Comparison of ENCODE assay signal across 9 cellular contexts in the genomic region with DNA sequence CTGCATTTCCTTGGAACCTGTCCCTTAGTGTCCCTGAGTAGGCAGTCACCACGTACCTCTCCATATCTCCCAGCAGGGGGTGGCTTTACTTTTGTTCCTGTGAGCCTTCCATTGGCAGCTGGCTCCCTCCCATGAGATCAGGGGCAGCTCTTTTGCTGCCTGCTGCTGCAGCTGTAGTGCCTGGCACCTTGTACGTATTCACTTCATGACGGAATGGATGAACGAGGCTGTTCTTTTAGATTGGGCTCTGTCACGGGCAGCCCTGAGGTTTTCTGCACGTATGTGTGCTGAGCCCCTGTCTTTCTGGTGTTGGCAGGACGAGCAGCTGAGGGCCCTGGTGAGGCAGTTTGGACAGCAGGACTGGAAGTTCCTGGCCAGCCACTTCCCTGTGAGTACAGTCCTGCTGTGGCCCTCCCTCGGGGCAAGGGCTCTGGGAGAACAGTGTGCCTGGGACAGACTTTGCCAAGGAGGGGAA. TPM values are rescaled to one million over a fixed set of nuclear protein-coding genes. Genes with fewer than 3 reads are reported as not detected.
DNase-seq lines count a peak whose midpoint lies in the region; ATAC-seq and TF ChIP-seq lines count a peak whose summit lies in the region.
"Had no signal": no experiment of that assay in that cellular context is flagged by ENCODE, and none has a peak within 500 bp of the region (broad histone marks: within the 10 kb centered on the region; RNA-seq: fewer than 3 reads in every experiment).

No MANE protein-coding gene starts in this region.

- in situ Hi-C loops in mammary epithelial cell (cut with MboI; ENCODE audit: low sequenced_read_pairs in 2 of 2): no loop called here

- no peaks in the 10 kb centered on the region for H3K27me3 Mint-ChIP-seq in CD4-positive, alpha-beta T cell

- TF ChIP-seq CTCF in CD4-positive, alpha-beta T cell (IDR thresholded peaks at IDR 0.05): no peak
- TF ChIP-seq CTCF in spleen (IDR thresholded peaks at IDR 0.05 in 8 of 11, conservative IDR thresholded peaks at IDR 0.05 in 3 of 11) (peak in 2 of 11 experiments; percentile 8 to 12), mammary epithelial cell (conservative IDR thresholded peaks at IDR 0.05 in 1 of 2, IDR thresholded peaks at IDR 0.05 in 1 of 2; ENCODE audit: extremely low read depth in 1 of 2, insufficient read depth in 1 of 2, low read depth in 1 of 2, low read length in 2 of 2) (no peak), tibial nerve (IDR thresholded peaks at IDR 0.05) (no peak)

- WGBS in spleen, 5 donors: 59 to 72% (median 66%) methylated on average over 6 to 8 of the region's 8 CpGs
- 85% methylated on average over 7 of the region's 8 CpGs for WGBS in mammary epithelial cell (ENCODE audit: low coverage, missing lambda C conversion rate)
- WGBS in tibial nerve, 2 donors: 62 to 91% methylated on average over 8 of the region's 8 CpGs

- peak; percentile 52 for ATAC-seq in CD4-positive, alpha-beta T cell (ENCODE audit: poor library complexity)
- peak; percentile 21 for ATAC-seq in GM19035 (IDR thresholded peaks at IDR 0.05; ENCODE audit: unreplicated experiment)
- peak; percentile 26 for ATAC-seq in HG03135 (IDR thresholded peaks at IDR 0.05; ENCODE audit: unreplicated experiment)
- no peak for ATAC-seq in left lobe of liver

- dilution Hi-C loops in mammary epithelial cell (cut with HindIII; ENCODE audit: low sequenced_read_pairs): no loop called here

- TF ChIP-seq POLR2A in spleen (IDR thresholded peaks at IDR 0.05) (no peak), tibial nerve (IDR thresholded peaks at IDR 0.05) (no peak)

- H4K20me1 ChIP-seq in mammary epithelial cell (ENCODE audit: insufficient read depth, low read length): no peaks in the 10 kb centered on the region

- CTCF ChIA-PET in CD4-positive, alpha-beta T cell (lab: Charles Lee): interaction anchor here (1.1 kb wide), 1 partner anchor 69 kb away, joined by 3 read pairs; no protein-coding TSS in a partner anchor
- CTCF ChIA-PET in mammary epithelial cell (lab: Charles Lee; ENCODE audit: low non-redundant PET): no interaction called here

- no peaks in the 10 kb centered on the region for H3K9me3 ChIP-seq in CD4-positive, alpha-beta T cell (ENCODE audit: control insufficient read depth, low read length)
- H3K9me3 ChIP-seq in spleen: no peaks in the 10 kb centered on the region
- H3K9me3 ChIP-seq in mammary epithelial cell (replicated peaks; ENCODE audit: insufficient read depth, low read length): no peaks in the 10 kb centered on the region
- H3K9me3 ChIP-seq in tibial nerve: no peaks in the 10 kb centered on the region

- intact Hi-C loops in CD4-positive, alpha-beta T cell (cut with DNase I, micrococcal nuclease): no loop called here
- intact Hi-C loops in spleen (cut with DNase I; ENCODE audit: low total_unique reads): no loop called here
- intact Hi-C loops in mammary epithelial cell (cut with micrococcal nuclease): no loop called here

- H3K27ac ChIP-seq in CD4-positive, alpha-beta T cell (ENCODE audit: low read depth, low read length): no peak overlapping the region
- H3K27ac ChIP-seq in spleen (peak overlapping the region; percentile 51 to 91 (median 79)), mammary epithelial cell (ENCODE audit: insufficient read depth, low read depth, low read length) (no peak overlapping the region), tibial nerve (peak overlapping the region in 1 of 4 donors; percentile 68)

- no peak for TF ChIP-seq EP300 in tibial nerve (IDR thresholded peaks at IDR 0.05)

- no peaks in the 10 kb centered on the region for H3K36me3 Mint-ChIP-seq in CD4-positive, alpha-beta T cell (ENCODE audit: low read depth)

- no peak overlapping the region for H3K27ac Mint-ChIP-seq in CD4-positive, alpha-beta T cell
- H3K27ac Mint-ChIP-seq: nephron had no signal

- no peak overlapping the region for H3K4me3 Mint-ChIP-seq in CD4-positive, alpha-beta T cell
- H3K4me3 Mint-ChIP-seq: nephron had no signal

- no peak overlapping the region for H2AFZ ChIP-seq in mammary epithelial cell (ENCODE audit: low read depth, low read length)

- H3K4me3 ChIP-seq in spleen (peak overlapping the region in 2 of 8 donors; percentile 4 to 43), mammary epithelial cell (replicated peaks in 1 of 3; ENCODE audit: insufficient read depth in 1 of 3, low read depth in 2 of 3, low read length in 3 of 3) (no peak overlapping the region), tibial nerve (no peak overlapping the region)

- H3K4me2 ChIP-seq in mammary epithelial cell (ENCODE audit: insufficient read depth, low read depth, low read length): no peak overlapping the region

- no peaks in the 10 kb centered on the region for H3K9me3 Mint-ChIP-seq in CD4-positive, alpha-beta T cell
- H3K9me3 Mint-ChIP-seq: nephron had no signal

- no peaks in the 10 kb centered on the region for H3K27me3 ChIP-seq in CD4-positive, alpha-beta T cell (ENCODE audit: control insufficient read depth, insufficient read depth, low read length)
- H3K27me3 ChIP-seq in spleen (replicated peaks in 1 of 7): no peaks in the 10 kb centered on the region
- no peaks in the 10 kb centered on the region for H3K27me3 ChIP-seq in mammary epithelial cell (ENCODE audit: insufficient read depth, low read length)
- no peaks in the 10 kb centered on the region for H3K27me3 ChIP-seq in tibial nerve

- POLR2A ChIA-PET in CD4-positive, alpha-beta T cell (lab: Charles Lee): no interaction called here

- H3K36me3 ChIP-seq in spleen (peaks cover 0 to 23% (median 0%) of the 10 kb centered on the region in 6 donors), mammary epithelial cell (ENCODE audit: insufficient read depth, low read length) (peaks cover 3% of the 10 kb centered on the region), tibial nerve (no peaks in the 10 kb centered on the region)

- peaks cover 5% of the 10 kb centered on the region for H3K79me2 ChIP-seq in mammary epithelial cell (ENCODE audit: insufficient read depth, low read length)

- H3K9ac ChIP-seq in mammary epithelial cell (ENCODE audit: insufficient read depth, low read length): no peak overlapping the region

- H3K4me1 ChIP-seq in spleen (peaks cover 0 to 40% (median 4%) of the 10 kb centered on the region in 6 donors), mammary epithelial cell (ENCODE audit: insufficient read depth, low read length) (no peaks in the 10 kb centered on the region), tibial nerve (no peaks in the 10 kb centered on the region)

- no TSS peak for BruUV-seq in mammary epithelial cell (replicated peaks; lab: Mats Ljungman, UMichigan)

- no peaks in the 10 kb centered on the region for H3K4me1 Mint-ChIP-seq in CD4-positive, alpha-beta T cell (ENCODE audit: low read depth)
- H3K4me1 Mint-ChIP-seq: nephron had no signal

- no peak for DNase-seq in CD4-positive, alpha-beta T cell
- DNase-seq in RPMI8226 (peak; percentile 90), spleen (peak; percentile 83), left lobe of liver (ENCODE audit: low spot score) (no peak), mammary epithelial cell (no peak), tibial nerve (ENCODE audit: low spot score in 2 of 2) (no peak)

RNA-seq across cellular contexts. Expression of a gene that starts 14.6 kb away (rescaled TPM):
- under 1 TPM; 0.56 to 0.69 TPM for total RNA-seq in CD4-positive, alpha-beta T cell
- total RNA-seq in spleen (10 to 100 TPM in 5 of 7 donors, 1 to 10 TPM in 2; 8.2 to 55.2 (median 25.3) TPM), left lobe of liver (0.63 TPM), mammary epithelial cell (10 to 100 TPM in 1 of 2 donors, 1 to 10 TPM in 1; 1.8 to 33.5 TPM), tibial nerve (not detected)
- polyA plus RNA-seq in spleen (10 to 100 TPM; 17.8 to 60.0 (median 31.5) TPM), mammary epithelial cell (12.7 TPM)
- 50.8 TPM for polyA minus RNA-seq in mammary epithelial cell

RNA-seq across cellular contexts. Expression of a gene that starts 45.3 kb away (rescaled TPM):
- not detected for total RNA-seq in CD4-positive, alpha-beta T cell
- total RNA-seq in spleen: under 1 TPM in 2 of 7 donors, not detected in 5; 0.40 to 0.46 TPM
- polyA plus RNA-seq in spleen: 1 to 10 TPM in 2 of 3 donors, under 1 TPM in 1; 0.90 to 3.0 (median 1.7) TPM
- not detected for total RNA-seq in left lobe of liver
- total RNA-seq in mammary epithelial cell: not detected
- not detected for polyA plus RNA-seq in mammary epithelial cell
- not detected for polyA minus RNA-seq in mammary epithelial cell
- not detected for total RNA-seq in tibial nerve

Comparison
In these comparisons a context has a peak if more than half of its experiments do, and no peak if none do; other contexts are left out.
1. DNase-seq: peak in RPMI8226 (single experiment) and spleen (single experiment); none in CD4-positive, alpha-beta T cell (0 of 10), left lobe of liver (single experiment), mammary epithelial cell (single experiment) and tibial nerve (0 of 2).
2. H3K27ac ChIP-seq: peak in spleen (8 of 8); none in CD4-positive, alpha-beta T cell (single experiment) and mammary epithelial cell (single experiment).